ENCODE assay signal across 17 cellular contexts in the genomic region with DNA sequence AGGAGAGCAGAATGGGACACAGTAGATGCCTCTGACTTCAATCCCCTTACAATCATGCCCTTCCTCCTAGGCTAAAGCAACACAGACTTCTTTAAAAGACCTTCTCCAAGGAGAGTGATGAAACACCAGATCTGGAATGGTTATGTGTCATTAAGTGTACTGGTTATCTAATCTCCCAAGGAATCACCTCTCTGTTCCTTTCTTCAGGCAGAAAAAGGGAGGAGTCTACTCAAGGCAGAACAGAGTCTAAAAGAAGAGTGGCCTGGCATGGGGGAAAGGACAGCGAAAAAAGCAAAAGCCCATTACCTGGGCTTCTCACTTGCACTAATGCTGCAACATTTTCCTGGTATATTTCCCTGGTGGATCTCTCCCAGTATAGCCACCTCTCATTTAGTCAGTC. TPM values are rescaled to one million over a fixed set of nuclear protein-coding genes. Genes with fewer than 3 reads are reported as not detected.
A peak's percentile ranks its signal among the peaks of the same experiment; 100 is the strongest.
DNase-seq lines count a peak whose midpoint lies in the region; ATAC-seq and TF ChIP-seq lines count a peak whose summit lies in the region.
"Had no signal": no experiment of that assay in that cellular context is flagged by ENCODE, and none has a peak within 500 bp of the region (broad histone marks: within the 10 kb centered on the region; RNA-seq: fewer than 3 reads in every experiment).

No MANE protein-coding gene starts in this region.

- peaks cover 8% of the 10 kb centered on the region for H3K36me3 Mint-ChIP-seq in T-helper 2 cell treated with Interferon-gamma antibody and Interleukin-4, amounts not matched to agents 5 μg/mL and 100 μg/mL, for 36 hours (ENCODE audit: low read depth)
- H3K36me3 Mint-ChIP-seq in T-cell: peaks cover 10% of the 10 kb centered on the region
- peaks cover 19% of the 10 kb centered on the region for H3K36me3 Mint-ChIP-seq in stimulated activated effector memory CD8-positive, alpha-beta T cell treated with anti-CD3 and anti-CD28 coated beads, Interleukin-12 subunit alpha, Interleukin-12 subunit beta, amount 100 ng/mL, for 72 hours

- no peak for TF ChIP-seq RAD21 in SK-N-SH (IDR thresholded peaks at IDR 0.05; ENCODE audit: low read length)

- no peaks in the 10 kb centered on the region for H3K79me2 ChIP-seq in SK-N-SH (ENCODE audit: insufficient read depth)

- no peaks in the 10 kb centered on the region for H3K36me3 ChIP-seq in esophagus muscularis mucosa
- no peaks in the 10 kb centered on the region for H3K36me3 ChIP-seq in SK-N-SH (replicated peaks in 1 of 2; ENCODE audit: control insufficient read depth in 1 of 2, insufficient read depth in 2 of 2, low read length in 1 of 2)

- DNase-seq in T-helper 2 cell treated with Interferon-gamma antibody and Interleukin-4, amounts not matched to agents 5 μg/mL and 100 μg/mL, for 36 hours (ENCODE audit: low spot score): no peak
- no peak for DNase-seq in T-helper 2 cell
- no peak for DNase-seq in T-cell
- no peak for DNase-seq in esophagus muscularis mucosa (ENCODE audit: extremely low spot score)
- no peak for DNase-seq in stimulated activated effector memory CD8-positive, alpha-beta T cell treated with anti-CD3 and anti-CD28 coated beads, Interleukin-12 subunit alpha, Interleukin-12 subunit beta, amount 100 ng/mL, for 72 hours (ENCODE audit: low spot score in 2 of 2)
- DNase-seq in globus pallidus (ENCODE audit: low spot score): no peak
- no peak for DNase-seq in SK-N-SH
- DNase-seq: DMS153; effector memory CD4-positive, alpha-beta T cell; HCEC 1CT; kidney; NK-92 treated with Interleukin-12 subunit alpha and Interleukin-12 subunit beta, amount 100 ng/mL, for 24 hours; retina; stimulated activated CD4-positive, alpha-beta T cell treated with anti-CD3 and anti-CD28 coated beads, Interleukin-4, amount 100 ng/mL, for 24 hours; stimulated activated naive CD4-positive, alpha-beta T cell treated with Interleukin-2 at 50 U/mL for 16 hours had no signal

- H3K27me3 ChIP-seq in esophagus muscularis mucosa (peaks cover 0 to 45% (median 6%) of the 10 kb centered on the region in 4 donors), SK-N-SH (ENCODE audit: insufficient read depth) (no peaks in the 10 kb centered on the region)

- peaks cover 10% of the 10 kb centered on the region for H3K27me3 Mint-ChIP-seq in T-helper 2 cell treated with Interferon-gamma antibody and Interleukin-4, amounts not matched to agents 5 μg/mL and 100 μg/mL, for 36 hours (ENCODE audit: low read depth)
- peaks cover 0 to 1% of the 10 kb centered on the region in 2 donors for H3K27me3 Mint-ChIP-seq in T-cell

- no peaks in the 10 kb centered on the region for H3F3A ChIP-seq in SK-N-SH (replicated peaks; ENCODE audit: insufficient read depth)

- H3K9me2 ChIP-seq in SK-N-SH: no peaks in the 10 kb centered on the region

- intact Hi-C loops in esophagus muscularis mucosa (cut with DNase I): no loop called here

- no peaks in the 10 kb centered on the region for H4K20me1 ChIP-seq in SK-N-SH (ENCODE audit: insufficient read depth)

- H3K4me3 Mint-ChIP-seq in T-helper 2 cell treated with Interferon-gamma antibody and Interleukin-4, amounts not matched to agents 5 μg/mL and 100 μg/mL, for 36 hours: no peak overlapping the region
- peak overlapping the region in 1 of 3 donors; percentile 93 for H3K4me3 Mint-ChIP-seq in T-cell
- H3K4me3 Mint-ChIP-seq in stimulated activated effector memory CD8-positive, alpha-beta T cell treated with anti-CD3 and anti-CD28 coated beads, Interleukin-12 subunit alpha, Interleukin-12 subunit beta, amount 100 ng/mL, for 72 hours: no peak overlapping the region

- WGBS in esophagus muscularis mucosa: 86% methylated on average over 1 of the region's 1 CpG
- WGBS in SK-N-SH (ENCODE audit: low lambda C conversion rate): 62% methylated on average over 1 of the region's 1 CpG

- H3K9me3 Mint-ChIP-seq in T-helper 2 cell treated with Interferon-gamma antibody and Interleukin-4, amounts not matched to agents 5 μg/mL and 100 μg/mL, for 36 hours: no peaks in the 10 kb centered on the region
- no peaks in the 10 kb centered on the region for H3K9me3 Mint-ChIP-seq in T-cell
- no peaks in the 10 kb centered on the region for H3K9me3 Mint-ChIP-seq in stimulated activated effector memory CD8-positive, alpha-beta T cell treated with anti-CD3 and anti-CD28 coated beads, Interleukin-12 subunit alpha, Interleukin-12 subunit beta, amount 100 ng/mL, for 72 hours

- H3K4me2 ChIP-seq in SK-N-SH: no peak overlapping the region

- TF ChIP-seq EP300 in esophagus muscularis mucosa (IDR thresholded peaks at IDR 0.05) (no peak), SK-N-SH (IDR thresholded peaks at IDR 0.05; ENCODE audit: borderline replicate concordance in 1 of 2, low read depth in 1 of 2, low read length in 1 of 2) (no peak)

- H3K27ac ChIP-seq in esophagus muscularis mucosa (replicated peaks in 1 of 4): peak overlapping the region; percentile 4 to 55 (median 32)
- no peak overlapping the region for H3K27ac ChIP-seq in SK-N-SH (ENCODE audit: low read depth in 2 of 2, low read length in 1 of 2)

- H3K9ac ChIP-seq in SK-N-SH: no peak overlapping the region

- CTCF ChIA-PET in T-cell (lab: Charles Lee) (interaction anchor here in 1 of 2 donors (1.2 kb wide), 1 partner anchor 103 kb away, joined by 3 read pairs; no protein-coding TSS in a partner anchor), SK-N-SH (lab: Yijun Ruan, JAX) (interaction anchor here (0.7 to 3.9 kb wide), 3 partner anchors 10 to 210 kb away, joined by 3 to 13 read pairs (median 3); no protein-coding TSS in a partner anchor)

- no peak overlapping the region for H3K4me3 ChIP-seq in esophagus muscularis mucosa
- no peak overlapping the region for H3K4me3 ChIP-seq in SK-N-SH (ENCODE audit: low read depth in 2 of 2, low read length in 1 of 2)

- H3K4me1 Mint-ChIP-seq in T-helper 2 cell treated with Interferon-gamma antibody and Interleukin-4, amounts not matched to agents 5 μg/mL and 100 μg/mL, for 36 hours (ENCODE audit: low read depth): peaks cover 53% of the 10 kb centered on the region
- peaks cover 81 to 94% (median 85%) of the 10 kb centered on the region in 3 donors for H3K4me1 Mint-ChIP-seq in T-cell
- peaks cover 63% of the 10 kb centered on the region for H3K4me1 Mint-ChIP-seq in stimulated activated effector memory CD8-positive, alpha-beta T cell treated with anti-CD3 and anti-CD28 coated beads, Interleukin-12 subunit alpha, Interleukin-12 subunit beta, amount 100 ng/mL, for 72 hours

- H3K9me3 ChIP-seq in esophagus muscularis mucosa: no peaks in the 10 kb centered on the region
- H3K9me3 ChIP-seq in SK-N-SH: no peaks in the 10 kb centered on the region

- no peak for TF ChIP-seq POLR2A in esophagus muscularis mucosa (IDR thresholded peaks at IDR 0.05; ENCODE audit: low read depth)

- H3K4me1 ChIP-seq in esophagus muscularis mucosa (peaks cover 31 to 61% (median 56%) of the 10 kb centered on the region in 4 donors), SK-N-SH (ENCODE audit: control insufficient read depth in 1 of 2, insufficient read depth in 2 of 2, low read depth in 1 of 2, low read length in 1 of 2) (peaks cover 0 to 18% of the 10 kb centered on the region in 2 experiments; a peak in 2 of 4 replicates)

- POLR2A ChIA-PET in T-cell (lab: Charles Lee): no interaction called here
- POLR2A ChIA-PET in SK-N-SH (lab: Yijun Ruan, JAX): no interaction called here

- peak overlapping the region; percentile 24 for H3K27ac Mint-ChIP-seq in T-helper 2 cell treated with Interferon-gamma antibody and Interleukin-4, amounts not matched to agents 5 μg/mL and 100 μg/mL, for 36 hours
- peak overlapping the region; percentile 93 to 98 for H3K27ac Mint-ChIP-seq in T-cell
- peak overlapping the region; percentile 46 for H3K27ac Mint-ChIP-seq in stimulated activated effector memory CD8-positive, alpha-beta T cell treated with anti-CD3 and anti-CD28 coated beads, Interleukin-12 subunit alpha, Interleukin-12 subunit beta, amount 100 ng/mL, for 72 hours

- no peak for ATAC-seq in T-cell (replicated peaks in 1 of 4)
- ATAC-seq in stimulated activated effector memory CD8-positive, alpha-beta T cell treated with anti-CD3 and anti-CD28 coated beads, Interleukin-12 subunit alpha, Interleukin-12 subunit beta, amount 100 ng/mL, for 72 hours: no peak
- ATAC-seq in HG02798 (IDR thresholded peaks at IDR 0.05; ENCODE audit: poor library complexity, unreplicated experiment): no peak
- ATAC-seq: Right ventricle myocardium inferior had no signal

- TF ChIP-seq CTCF in esophagus muscularis mucosa (IDR thresholded peaks at IDR 0.05): no peak
- no peak for TF ChIP-seq CTCF in SK-N-SH (IDR thresholded peaks at IDR 0.05)

- H2AFZ ChIP-seq in SK-N-SH (ENCODE audit: low read depth): no peak overlapping the region

TF ChIP-seq in SK-N-SH, 30 proteins besides CTCF, POLR2A, EP300 and RAD21:
- no peak for TF ChIP-seq MXI1 (IDR thresholded peaks at IDR 0.05; ENCODE audit: low read depth, low read length)
- TF ChIP-seq FOXM1 (IDR thresholded peaks at IDR 0.05; ENCODE audit: low read depth): no peak
- TF ChIP-seq, protein P1, sequence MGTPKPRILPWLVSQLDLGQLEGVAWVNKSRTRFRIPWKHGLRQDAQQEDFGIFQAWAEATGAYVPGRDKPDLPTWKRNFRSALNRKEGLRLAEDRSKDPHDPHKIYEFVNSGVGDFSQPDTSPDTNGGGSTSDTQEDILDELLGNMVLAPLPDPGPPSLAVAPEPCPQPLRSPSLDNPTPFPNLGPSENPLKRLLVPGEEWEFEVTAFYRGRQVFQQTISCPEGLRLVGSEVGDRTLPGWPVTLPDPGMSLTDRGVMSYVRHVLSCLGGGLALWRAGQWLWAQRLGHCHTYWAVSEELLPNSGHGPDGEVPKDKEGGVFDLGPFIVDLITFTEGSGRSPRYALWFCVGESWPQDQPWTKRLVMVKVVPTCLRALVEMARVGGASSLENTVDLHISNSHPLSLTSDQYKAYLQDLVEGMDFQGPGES (IDR thresholded peaks at IDR 0.05; ENCODE audit: low read depth, low read length): no peak
TF ChIP-seq in SK-N-SH: peak in this region for 0.

RNA-seq across cellular contexts. Expression of a gene that starts 2.9 kb away (rescaled TPM):
- total RNA-seq in T-cell (100 to 1,000 TPM; 101 to 149 (median 113) TPM), esophagus muscularis mucosa (10 to 100 TPM; 31.1 to 42.9 (median 38.7) TPM)
- 0.64 and 2.8 TPM in 2 replicates for polyA plus RNA-seq in SK-N-SH (2012; rRNA removed)
- 1.5 and 3.7 TPM in 2 replicates for polyA plus RNA-seq in SK-N-SH (2012; cell fraction: cytosol; rRNA removed)
- 1.0 and 1.5 TPM in 2 replicates for polyA plus RNA-seq in SK-N-SH (2012; cell fraction: nucleus; rRNA removed)

Comparison
In these comparisons a context has a peak if more than half of its experiments do, and no peak if none do; other contexts are left out.
1. H3K27ac Mint-ChIP-seq: peak in every context shown above with its lines; median percentile 96 in T-cell; 46 in stimulated activated effector memory CD8-positive, alpha-beta T cell treated with anti-CD3 and anti-CD28 coated beads, Interleukin-12 subunit alpha, Interleukin-12 subunit beta, amount 100 ng/mL, for 72 hours; 24 in T-helper 2 cell treated with Interferon-gamma antibody and Interleukin-4, amounts not matched to agents 5 μg/mL and 100 μg/mL, for 36 hours.
2. H3K27ac ChIP-seq: peak in esophagus muscularis mucosa (4 of 4); none in SK-N-SH (0 of 2).